ENCODE assay signal across 1 cellular context in genomic region chr14:103314496-103315277, GRCh38.
TF ChIP-seq lines count a peak whose summit lies in the region.

No MANE protein-coding gene starts in this region.

TF ChIP-seq in GM23338, 12 proteins besides CTCF, POLR2A, EP300 and RAD21 (continued from another document):
- no peak for TF ChIP-seq NANOG (IDR thresholded peaks at IDR 0.05; ENCODE audit: borderline replicate concordance)
- no peak for TF ChIP-seq REST (IDR thresholded peaks at IDR 0.05; ENCODE audit: unreplicated experiment)
- no peak for TF ChIP-seq EZH2phosphoT487 (IDR thresholded peaks at IDR 0.05; ENCODE audit: unreplicated experiment)
- TF ChIP-seq STAT1 (IDR thresholded peaks at IDR 0.05; ENCODE audit: unreplicated experiment) = no peak
- TF ChIP-seq POLR2AphosphoS5 (IDR thresholded peaks at IDR 0.05; ENCODE audit: low read depth) = no peak
